ENCODE assay signal across 21 cellular contexts in genomic region chr9:22919423-22919822, GRCh38.
"Had no signal": no experiment of that assay in that cellular context is flagged by ENCODE, and none has a peak within 500 bp of the region (broad histone marks: within the 10 kb centered on the region; RNA-seq: fewer than 3 reads in every experiment).

No MANE protein-coding gene starts in this region.

- H3K27ac ChIP-seq: brain microvascular endothelial cell, cardiac muscle cell, PC-9, WERI-Rb-1 had no signal

- H2AFZ ChIP-seq: PC-9 had no signal

- H3K4me2 ChIP-seq: PC-9 had no signal

- DNase-seq: activated CD4-positive, alpha-beta T cell treated with anti-CD3 and anti-CD28 coated beads for 4 hours; activated CD8-positive, alpha-beta memory T cell treated with anti-CD3 and anti-CD28 coated beads, Interleukin-2, amount 50 U/mL, for 4 hours; activated CD8-positive, alpha-beta T cell treated with anti-CD3 and anti-CD28 coated beads for 36 hours; activated gamma-delta T cell treated with Interleukin-2 at 50 U/mL for 16 hours; activated naive CD4-positive, alpha-beta T cell treated with anti-CD3 and anti-CD28 coated beads, Interleukin-2, amount 10 ng/mL, durations not matched to agents 7 days and 5 days; activated naive CD8-positive, alpha-beta T cell treated with anti-CD3 and anti-CD28 coated beads for 36 hours; activated T-cell treated with anti-CD3 and anti-CD28 coated beads, Interleukin-2, amount 50 U/mL, for 72 hours; brain microvascular endothelial cell; MM.1S; NCI-H1105 treated with DMSO at 0.1 percent for 48 hours; NCI-H1436 treated with DMSO at 0.1 percent for 48 hours; NCI-H187; NCI-H2081; NCI-H510A treated with DMSO at 0.1 percent for 48 hours; NCI-H69; NK-92 treated with Interleukin-12 subunit alpha and Interleukin-12 subunit beta, amount 100 ng/mL, for 24 hours; PC-9; SIG-M5; T-helper 1 cell; WERI-Rb-1 had no signal

- H3K27me3 ChIP-seq: brain microvascular endothelial cell, cardiac muscle cell had no signal

- H3K36me3 ChIP-seq: brain microvascular endothelial cell, cardiac muscle cell, WERI-Rb-1 had no signal

- H3K4me3 ChIP-seq: cardiac muscle cell, PC-9 had no signal

- ATAC-seq: activated CD8-positive, alpha-beta T cell treated with anti-CD3 and anti-CD28 coated beads for 36 hours; activated T-cell treated with anti-CD3 and anti-CD28 coated beads, Interleukin-2, amount 50 U/mL, for 72 hours had no signal
